Comparison of ENCODE assay signal across 24 cellular contexts in the genomic region with DNA sequence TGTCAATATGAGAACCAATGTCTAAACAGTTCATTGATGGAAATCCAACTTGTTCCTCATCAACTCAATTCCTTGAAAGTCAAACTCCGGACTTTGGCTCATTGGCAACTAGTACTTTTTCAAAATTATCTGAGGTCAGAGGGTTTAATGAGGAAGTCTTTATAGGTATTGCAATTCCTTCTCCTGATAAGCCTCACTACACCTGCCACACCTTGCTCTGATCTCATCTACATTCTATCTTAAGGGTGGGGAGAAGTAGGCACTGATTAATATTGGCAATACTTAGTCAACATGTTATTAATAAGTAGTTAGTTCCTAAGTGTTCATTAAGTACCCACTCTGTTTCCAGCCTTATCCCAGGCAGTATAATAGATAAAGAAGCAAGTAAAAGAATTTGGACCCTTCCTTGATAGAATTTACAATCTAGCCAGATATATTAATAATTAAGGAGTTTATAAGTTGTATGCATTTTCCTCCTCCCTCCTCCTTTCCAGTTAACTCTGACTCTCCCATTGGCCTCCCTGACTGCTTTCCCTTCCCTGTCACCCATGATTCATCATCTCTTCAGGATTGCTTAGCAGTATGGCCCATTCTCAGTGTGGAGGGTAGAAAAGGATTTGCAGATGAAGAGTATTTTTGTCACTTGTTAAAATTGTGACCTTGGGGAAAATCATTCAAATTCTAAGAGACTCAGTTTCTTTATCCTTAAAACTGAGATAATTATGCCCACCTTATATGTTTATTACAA.
"Had no signal": no experiment of that assay in that cellular context is flagged by ENCODE, and none has a peak within 500 bp of the region (broad histone marks: within the 10 kb centered on the region; RNA-seq: fewer than 3 reads in every experiment).

No MANE protein-coding gene starts in this region.

- H3K27me3 ChIP-seq: gastrocnemius medialis, heart left ventricle, right atrium auricular region, tibial nerve, uterus had no signal

- H3K9me3 Mint-ChIP-seq: activated CD4-positive, alpha-beta memory T cell treated with anti-CD3 and anti-CD28 coated beads for 36 hours; activated T-cell treated with anti-CD3 and anti-CD28 coated beads, Interleukin-2, amount 50 U/mL, for 24 hours; effector memory CD8-positive, alpha-beta T cell; nephron; T-cell had no signal

- H3K36me3 Mint-ChIP-seq: activated CD4-positive, alpha-beta memory T cell treated with anti-CD3 and anti-CD28 coated beads for 36 hours; T-cell had no signal

- DNase-seq: activated CD4-positive, alpha-beta memory T cell treated with anti-CD3 and anti-CD28 coated beads for 36 hours; activated CD4-positive, CD25-positive, alpha-beta regulatory T cell treated with anti-CD3 and anti-CD28 coated beads, Interleukin-2, amount 50 U/mL, for 72 hours; activated CD8-positive, alpha-beta memory T cell treated with anti-CD3 and anti-CD28 coated beads, Interleukin-2, amount 10 ng/mL, durations not matched to agents 7 days and 5 days; activated effector memory CD4-positive, alpha-beta T cell treated with Interleukin-2 at 50 U/mL for 16 hours; activated naive CD4-positive, alpha-beta T cell treated with anti-CD3 and anti-CD28 coated beads, Interleukin-2, amount 50 U/mL, for 16 hours; activated T-cell treated with anti-CD3 and anti-CD28 coated beads, Interleukin-2, amount 50 U/mL, for 24 hours; central memory CD4-positive, alpha-beta T cell; dermis blood vessel endothelial cell; effector memory CD8-positive, alpha-beta T cell; gastrocnemius medialis; heart left ventricle; nucleus accumbens; stimulated activated CD4-positive, alpha-beta T cell treated with anti-CD3 and anti-CD28 coated beads, Interleukin-15, amount 100 ng/mL, for 24 hours; stimulated activated CD4-positive, alpha-beta T cell treated with anti-CD3 and anti-CD28 coated beads, Interleukin-4, amount 100 ng/mL, for 1 hour; stimulated activated naive CD4-positive, alpha-beta T cell treated with Interleukin-2 at 50 U/mL for 16 hours; substantia nigra; T-cell; T1000; uterus had no signal

- H3K9me3 ChIP-seq: gastrocnemius medialis, heart left ventricle, right atrium auricular region, tibial nerve, uterus had no signal

- H3K27ac ChIP-seq: epithelial cell of prostate, gastrocnemius medialis, heart left ventricle, right atrium auricular region, tibial nerve, uterus had no signal

- H3K27ac Mint-ChIP-seq: activated CD4-positive, alpha-beta memory T cell treated with anti-CD3 and anti-CD28 coated beads for 36 hours; activated CD8-positive, alpha-beta memory T cell treated with anti-CD3 and anti-CD28 coated beads, Interleukin-2, amount 10 ng/mL, durations not matched to agents 7 days and 5 days; activated T-cell treated with anti-CD3 and anti-CD28 coated beads, Interleukin-2, amount 50 U/mL, for 24 hours; T-cell had no signal

- H3K36me3 ChIP-seq: gastrocnemius medialis, heart left ventricle, right atrium auricular region, tibial nerve, uterus had no signal

- ATAC-seq: activated CD8-positive, alpha-beta memory T cell treated with anti-CD3 and anti-CD28 coated beads, Interleukin-2, amount 10 ng/mL, durations not matched to agents 7 days and 5 days; effector memory CD8-positive, alpha-beta T cell; gastrocnemius medialis; heart left ventricle; left lobe of liver; T-cell had no signal

- H3K4me3 ChIP-seq: gastrocnemius medialis, heart left ventricle, right atrium auricular region, tibial nerve, uterus had no signal

- H3K27me3 Mint-ChIP-seq: activated CD4-positive, alpha-beta memory T cell treated with anti-CD3 and anti-CD28 coated beads for 36 hours; activated CD8-positive, alpha-beta memory T cell treated with anti-CD3 and anti-CD28 coated beads, Interleukin-2, amount 10 ng/mL, durations not matched to agents 7 days and 5 days; activated T-cell treated with anti-CD3 and anti-CD28 coated beads, Interleukin-2, amount 50 U/mL, for 24 hours; effector memory CD8-positive, alpha-beta T cell; T-cell had no signal

- H3K4me1 ChIP-seq: gastrocnemius medialis, right atrium auricular region had no signal

- H3K4me3 Mint-ChIP-seq: activated CD4-positive, alpha-beta memory T cell treated with anti-CD3 and anti-CD28 coated beads for 36 hours; activated CD8-positive, alpha-beta memory T cell treated with anti-CD3 and anti-CD28 coated beads, Interleukin-2, amount 10 ng/mL, durations not matched to agents 7 days and 5 days; activated T-cell treated with anti-CD3 and anti-CD28 coated beads, Interleukin-2, amount 50 U/mL, for 24 hours; effector memory CD8-positive, alpha-beta T cell; nephron; T-cell had no signal
